ENCODE assay signal across 12 cellular contexts in genomic region chr1:233242827-233243483, GRCh38. TPM values are rescaled to one million over a fixed set of nuclear protein-coding genes. Genes with fewer than 3 reads are reported as not detected.
DNase-seq lines count a peak whose midpoint lies in the region; ATAC-seq and TF ChIP-seq lines count a peak whose summit lies in the region.
"Had no signal": no experiment of that assay in that cellular context is flagged by ENCODE, and none has a peak within 500 bp of the region (broad histone marks: within the 10 kb centered on the region; RNA-seq: fewer than 3 reads in every experiment).

No MANE protein-coding gene starts in this region.

- TF ChIP-seq CTCF in heart right ventricle (IDR thresholded peaks at IDR 0.05) (no peak), right atrium auricular region (IDR thresholded peaks at IDR 0.05) (no peak), hepatocyte (IDR thresholded peaks at IDR 0.05; ENCODE audit: poor library complexity) (no peak), upper lobe of right lung (IDR thresholded peaks at IDR 0.05) (no peak), gastroesophageal sphincter (IDR thresholded peaks at IDR 0.05) (no peak)

- H3K4me3 ChIP-seq in heart right ventricle (no peak overlapping the region), right atrium auricular region (no peak overlapping the region), hepatocyte (no peak overlapping the region), upper lobe of right lung (no peak overlapping the region), gastroesophageal sphincter (no peak overlapping the region)
- H3K4me3 ChIP-seq: spleen had no signal

- peaks cover 0 to 39% (median 9%) of the 10 kb centered on the region in 9 donors for H3K4me1 ChIP-seq in heart right ventricle
- peaks cover 0 to 3% of the 10 kb centered on the region in 2 donors for H3K4me1 ChIP-seq in right atrium auricular region
- H3K4me1 ChIP-seq in hepatocyte (ENCODE audit: insufficient read depth), result peaks cover 38% of the 10 kb centered on the region
- H3K4me1 ChIP-seq in upper lobe of right lung, result peaks cover 5% of the 10 kb centered on the region
- H3K4me1 ChIP-seq in gastroesophageal sphincter, result peaks cover 0 to 18% (median 0%) of the 10 kb centered on the region in 3 donors

- ATAC-seq in heart right ventricle, result peak in 7 of 8 donors; percentile 23 to 68 (median 52)
- peak; percentile 71 for ATAC-seq in upper lobe of right lung
- no peak for ATAC-seq in gastroesophageal sphincter

- H3K9me2 ChIP-seq in hepatocyte (replicated peaks; ENCODE audit: insufficient read depth), result no peaks in the 10 kb centered on the region

- TF ChIP-seq EP300 in gastroesophageal sphincter (IDR thresholded peaks at IDR 0.05), result no peak

- H2AFZ ChIP-seq in hepatocyte, result no peak overlapping the region

- H3K79me2 ChIP-seq in hepatocyte, result no peaks in the 10 kb centered on the region

- H3K27me3 ChIP-seq in heart right ventricle (no peaks in the 10 kb centered on the region), right atrium auricular region (no peaks in the 10 kb centered on the region), hepatocyte (no peaks in the 10 kb centered on the region), upper lobe of right lung (no peaks in the 10 kb centered on the region), gastroesophageal sphincter (no peaks in the 10 kb centered on the region)
- H3K27me3 ChIP-seq: spleen had no signal

- DNase-seq in heart right ventricle (no peak), right atrium auricular region (ENCODE audit: low spot score) (no peak), NCI-H69 (lab: John Stamatoyannopoulos, UW) (peak; percentile 83), hepatocyte (ENCODE audit: low spot score) (peak; percentile 21), upper lobe of right lung (no peak), caudate nucleus (lab: John Stamatoyannopoulos, UW) (no peak), NCI-H187 (lab: John Stamatoyannopoulos, UW) (no peak)
- DNase-seq: activated naive CD4-positive, alpha-beta T cell treated with anti-CD3 and anti-CD28 coated beads, Interleukin-2, amount 10 ng/mL, durations not matched to agents 7 days and 5 days; naive B cell; spleen; T-helper 2 cell had no signal

- peak overlapping the region; percentile 56 for H3K4me2 ChIP-seq in hepatocyte

- peak overlapping the region in 4 of 10 donors; percentile 4 to 64 (median 10) for H3K27ac ChIP-seq in heart right ventricle
- H3K27ac ChIP-seq in right atrium auricular region, result no peak overlapping the region
- H3K27ac ChIP-seq in hepatocyte, result peak overlapping the region; percentile 68
- no peak overlapping the region for H3K27ac ChIP-seq in upper lobe of right lung
- H3K27ac ChIP-seq in caudate nucleus (ENCODE audit: low read depth, low read length), result no peak overlapping the region
- no peak overlapping the region for H3K27ac ChIP-seq in gastroesophageal sphincter

- intact Hi-C loops in heart right ventricle (cut with DNase I), result loop anchor here in 6 of 10 donors (5.0 to 10.0 kb wide), 7 partner anchors 218 to 1488 kb away; partner anchors contain the start of gene SIPA1L2 (in 2 of the 6)
- intact Hi-C loops in upper lobe of right lung (cut with DNase I), result no loop called here

- WGBS in heart right ventricle, 2 donors, result 33 to 49% methylated on average over 4 of the region's 4 CpGs
- WGBS in hepatocyte (ENCODE audit: low lambda C conversion rate, missing lambda C conversion rate), result 41% methylated on average over 4 of the region's 4 CpGs
- WGBS in gastroesophageal sphincter (ENCODE audit: low coverage in 1 of 2), 2 donors, result 44 to 47% methylated on average over 4 of the region's 4 CpGs

- H3K9me3 ChIP-seq in heart right ventricle, result no peaks in the 10 kb centered on the region
- no peaks in the 10 kb centered on the region for H3K9me3 ChIP-seq in right atrium auricular region
- no peaks in the 10 kb centered on the region for H3K9me3 ChIP-seq in hepatocyte (ENCODE audit: low read depth)
- no peaks in the 10 kb centered on the region for H3K9me3 ChIP-seq in upper lobe of right lung
- H3K9me3 ChIP-seq in gastroesophageal sphincter, result no peaks in the 10 kb centered on the region
- H3K9me3 ChIP-seq: spleen had no signal

- H4K20me1 ChIP-seq in hepatocyte (ENCODE audit: insufficient read depth, poor library complexity, severe bottlenecking), result no peaks in the 10 kb centered on the region

- no peak for TF ChIP-seq POLR2A in gastroesophageal sphincter (IDR thresholded peaks at IDR 0.05)

- no peaks in the 10 kb centered on the region for H3K36me3 ChIP-seq in heart right ventricle
- H3K36me3 ChIP-seq in right atrium auricular region, result no peaks in the 10 kb centered on the region
- H3K36me3 ChIP-seq in hepatocyte (replicated peaks; ENCODE audit: insufficient read depth, low read depth), result no peaks in the 10 kb centered on the region
- H3K36me3 ChIP-seq in upper lobe of right lung, result no peaks in the 10 kb centered on the region
- H3K36me3 ChIP-seq in gastroesophageal sphincter, result no peaks in the 10 kb centered on the region

RNA-seq across cellular contexts. Expression of gene PCNX2, which starts 52.6 kb away (rescaled TPM):
- 1 to 10 TPM in 8 of 10 donors, under 1 TPM in 2; 0.77 to 3.1 (median 1.6) TPM for total RNA-seq in heart right ventricle
- under 1 TPM; 0.29 to 0.37 TPM for polyA plus RNA-seq in heart right ventricle
- 1 to 10 TPM; 8.1 to 9.0 TPM for total RNA-seq in right atrium auricular region
- 10.0 and 11.0 TPM in 2 replicates for total RNA-seq in hepatocyte
- polyA plus RNA-seq in hepatocyte, result 3.9 and 4.9 TPM in 2 replicates
- 6.8 TPM for total RNA-seq in upper lobe of right lung
- total RNA-seq in gastroesophageal sphincter, result 10 to 100 TPM in 2 of 4 donors, 1 to 10 TPM in 2; 5.9 to 21.7 (median 10.3) TPM

Comparison
In these comparisons a context has a peak if more than half of its experiments do, and no peak if none do; other contexts are left out.
1. DNase-seq: peak in NCI-H69 (single experiment) and hepatocyte (single experiment); none in heart right ventricle (0 of 2), right atrium auricular region (single experiment), upper lobe of right lung (single experiment), caudate nucleus (0 of 61) and NCI-H187 (0 of 2).